1 cellular context compared by ENCODE assay signal in the genomic region with DNA sequence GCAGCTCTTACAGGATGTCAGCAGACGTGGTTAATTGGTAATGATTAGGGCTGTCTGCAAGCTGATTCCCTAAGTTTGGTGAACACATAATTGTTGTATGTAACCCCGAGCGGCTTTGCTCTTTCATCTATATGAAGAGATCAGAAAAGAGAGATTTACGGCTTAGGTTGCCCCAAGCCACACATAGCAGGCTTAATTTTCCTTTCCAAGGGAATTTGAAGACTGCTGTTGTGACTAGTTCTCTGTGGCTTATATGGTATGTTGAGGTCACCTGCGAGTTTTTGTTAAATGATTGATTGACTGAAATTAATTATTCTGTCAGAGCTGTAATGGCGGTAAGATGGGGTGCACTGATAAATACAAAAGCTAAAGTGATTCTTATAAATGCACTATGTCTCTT.
TF ChIP-seq lines count a peak whose summit lies in the region.

No MANE protein-coding gene starts in this region.

TF ChIP-seq in WTC11, 78 proteins besides CTCF, POLR2A, EP300 and RAD21 (continued from another document):
- TF ChIP-seq, protein P1, sequence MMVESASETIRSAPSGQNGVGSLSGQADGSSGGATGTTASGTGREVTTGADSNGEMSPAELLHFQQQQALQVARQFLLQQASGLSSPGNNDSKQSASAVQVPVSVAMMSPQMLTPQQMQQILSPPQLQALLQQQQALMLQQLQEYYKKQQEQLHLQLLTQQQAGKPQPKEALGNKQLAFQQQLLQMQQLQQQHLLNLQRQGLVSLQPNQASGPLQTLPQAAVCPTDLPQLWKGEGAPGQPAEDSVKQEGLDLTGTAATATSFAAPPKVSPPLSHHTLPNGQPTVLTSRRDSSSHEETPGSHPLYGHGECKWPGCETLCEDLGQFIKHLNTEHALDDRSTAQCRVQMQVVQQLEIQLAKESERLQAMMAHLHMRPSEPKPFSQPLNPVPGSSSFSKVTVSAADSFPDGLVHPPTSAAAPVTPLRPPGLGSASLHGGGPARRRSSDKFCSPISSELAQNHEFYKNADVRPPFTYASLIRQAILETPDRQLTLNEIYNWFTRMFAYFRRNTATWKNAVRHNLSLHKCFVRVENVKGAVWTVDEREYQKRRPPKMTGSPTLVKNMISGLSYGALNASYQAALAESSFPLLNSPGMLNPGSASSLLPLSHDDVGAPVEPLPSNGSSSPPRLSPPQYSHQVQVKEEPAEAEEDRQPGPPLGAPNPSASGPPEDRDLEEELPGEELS (CRISPR knock-in tag; IDR thresholded peaks at IDR 0.05) = no peak
- TF ChIP-seq, protein P2, sequence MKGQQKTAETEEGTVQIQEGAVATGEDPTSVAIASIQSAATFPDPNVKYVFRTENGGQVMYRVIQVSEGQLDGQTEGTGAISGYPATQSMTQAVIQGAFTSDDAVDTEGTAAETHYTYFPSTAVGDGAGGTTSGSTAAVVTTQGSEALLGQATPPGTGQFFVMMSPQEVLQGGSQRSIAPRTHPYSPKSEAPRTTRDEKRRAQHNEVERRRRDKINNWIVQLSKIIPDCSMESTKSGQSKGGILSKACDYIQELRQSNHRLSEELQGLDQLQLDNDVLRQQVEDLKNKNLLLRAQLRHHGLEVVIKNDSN (CRISPR knock-in tag; IDR thresholded peaks at IDR 0.05) = no peak
- TF ChIP-seq, protein P3, sequence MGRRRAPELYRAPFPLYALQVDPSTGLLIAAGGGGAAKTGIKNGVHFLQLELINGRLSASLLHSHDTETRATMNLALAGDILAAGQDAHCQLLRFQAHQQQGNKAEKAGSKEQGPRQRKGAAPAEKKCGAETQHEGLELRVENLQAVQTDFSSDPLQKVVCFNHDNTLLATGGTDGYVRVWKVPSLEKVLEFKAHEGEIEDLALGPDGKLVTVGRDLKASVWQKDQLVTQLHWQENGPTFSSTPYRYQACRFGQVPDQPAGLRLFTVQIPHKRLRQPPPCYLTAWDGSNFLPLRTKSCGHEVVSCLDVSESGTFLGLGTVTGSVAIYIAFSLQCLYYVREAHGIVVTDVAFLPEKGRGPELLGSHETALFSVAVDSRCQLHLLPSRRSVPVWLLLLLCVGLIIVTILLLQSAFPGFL (CRISPR knock-in tag; IDR thresholded peaks at IDR 0.05; ENCODE audit: borderline replicate concordance) = no peak
- TF ChIP-seq EMX1 (CRISPR knock-in tag; IDR thresholded peaks at IDR 0.05) (no peak), MXD4 (CRISPR knock-in tag; IDR thresholded peaks at IDR 0.05; ENCODE audit: borderline replicate concordance) (no peak), OVOL2 (CRISPR knock-in tag; IDR thresholded peaks at IDR 0.05; ENCODE audit: borderline replicate concordance) (no peak), ZNF232 (CRISPR knock-in tag; IDR thresholded peaks at IDR 0.05) (no peak), TEAD4 (CRISPR knock-in tag; IDR thresholded peaks at IDR 0.05) (no peak)
- TF ChIP-seq, protein P4, sequence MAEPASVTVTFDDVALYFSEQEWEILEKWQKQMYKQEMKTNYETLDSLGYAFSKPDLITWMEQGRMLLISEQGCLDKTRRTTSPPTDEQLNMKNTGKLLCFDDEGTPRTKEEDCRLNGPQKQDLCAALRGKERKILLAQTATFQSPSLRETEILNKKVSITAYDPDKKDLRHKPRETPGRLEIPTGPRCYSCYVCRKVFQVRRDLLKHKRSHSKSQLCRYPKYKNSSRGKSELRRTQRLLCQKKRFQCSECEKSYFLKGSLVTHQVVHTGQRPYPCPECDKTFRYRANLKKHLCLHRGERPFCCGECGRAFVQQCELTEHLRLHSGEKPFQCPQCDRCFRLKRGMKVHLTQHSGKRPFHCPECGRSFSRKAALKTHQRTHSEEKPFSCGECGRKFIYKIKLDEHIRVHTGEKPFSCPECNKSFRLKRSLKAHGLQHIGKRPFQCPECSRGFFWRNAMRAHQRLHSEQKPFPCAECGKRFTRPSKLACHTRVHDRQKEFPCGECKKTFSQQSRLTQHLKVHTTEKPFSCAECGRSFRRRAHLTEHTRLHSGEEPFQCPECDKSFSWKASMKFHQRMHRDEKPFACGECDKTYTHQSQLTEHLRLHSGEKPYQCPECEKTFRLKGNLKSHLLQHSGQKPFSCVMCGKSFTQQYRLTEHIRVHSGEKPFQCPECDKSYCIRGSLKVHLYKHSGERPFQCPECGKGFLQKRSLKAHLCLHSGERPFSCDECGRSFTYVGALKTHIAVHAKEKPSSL (CRISPR knock-in tag; conservative IDR thresholded peaks at IDR 0.05) = no peak
- TF ChIP-seq, protein P5, sequence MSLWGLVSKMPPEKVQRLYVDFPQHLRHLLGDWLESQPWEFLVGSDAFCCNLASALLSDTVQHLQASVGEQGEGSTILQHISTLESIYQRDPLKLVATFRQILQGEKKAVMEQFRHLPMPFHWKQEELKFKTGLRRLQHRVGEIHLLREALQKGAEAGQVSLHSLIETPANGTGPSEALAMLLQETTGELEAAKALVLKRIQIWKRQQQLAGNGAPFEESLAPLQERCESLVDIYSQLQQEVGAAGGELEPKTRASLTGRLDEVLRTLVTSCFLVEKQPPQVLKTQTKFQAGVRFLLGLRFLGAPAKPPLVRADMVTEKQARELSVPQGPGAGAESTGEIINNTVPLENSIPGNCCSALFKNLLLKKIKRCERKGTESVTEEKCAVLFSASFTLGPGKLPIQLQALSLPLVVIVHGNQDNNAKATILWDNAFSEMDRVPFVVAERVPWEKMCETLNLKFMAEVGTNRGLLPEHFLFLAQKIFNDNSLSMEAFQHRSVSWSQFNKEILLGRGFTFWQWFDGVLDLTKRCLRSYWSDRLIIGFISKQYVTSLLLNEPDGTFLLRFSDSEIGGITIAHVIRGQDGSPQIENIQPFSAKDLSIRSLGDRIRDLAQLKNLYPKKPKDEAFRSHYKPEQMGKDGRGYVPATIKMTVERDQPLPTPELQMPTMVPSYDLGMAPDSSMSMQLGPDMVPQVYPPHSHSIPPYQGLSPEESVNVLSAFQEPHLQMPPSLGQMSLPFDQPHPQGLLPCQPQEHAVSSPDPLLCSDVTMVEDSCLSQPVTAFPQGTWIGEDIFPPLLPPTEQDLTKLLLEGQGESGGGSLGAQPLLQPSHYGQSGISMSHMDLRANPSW (CRISPR knock-in tag; conservative IDR thresholded peaks at IDR 0.05; ENCODE audit: low read depth) = no peak
- TF ChIP-seq, protein P6, sequence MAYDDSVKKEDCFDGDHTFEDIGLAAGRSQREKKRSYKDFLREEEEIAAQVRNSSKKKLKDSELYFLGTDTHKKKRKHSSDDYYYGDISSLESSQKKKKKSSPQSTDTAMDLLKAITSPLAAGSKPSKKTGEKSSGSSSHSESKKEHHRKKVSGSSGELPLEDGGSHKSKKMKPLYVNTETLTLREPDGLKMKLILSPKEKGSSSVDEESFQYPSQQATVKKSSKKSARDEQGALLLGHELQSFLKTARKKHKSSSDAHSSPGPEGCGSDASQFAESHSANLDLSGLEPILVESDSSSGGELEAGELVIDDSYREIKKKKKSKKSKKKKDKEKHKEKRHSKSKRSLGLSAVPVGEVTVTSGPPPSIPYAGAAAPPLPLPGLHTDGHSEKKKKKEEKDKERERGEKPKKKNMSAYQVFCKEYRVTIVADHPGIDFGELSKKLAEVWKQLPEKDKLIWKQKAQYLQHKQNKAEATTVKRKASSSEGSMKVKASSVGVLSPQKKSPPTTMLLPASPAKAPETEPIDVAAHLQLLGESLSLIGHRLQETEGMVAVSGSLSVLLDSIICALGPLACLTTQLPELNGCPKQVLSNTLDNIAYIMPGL (CRISPR knock-in tag; IDR thresholded peaks at IDR 0.05) = no peak
TF ChIP-seq in WTC11: peak in this region for 0.
